Comparison of ENCODE assay signal across 26 cellular contexts in genomic region chr1:21848524-21849174, GRCh38. TPM values are rescaled to one million over a fixed set of nuclear protein-coding genes. Genes with fewer than 3 reads are reported as not detected.
DNase-seq lines count a peak whose midpoint lies in the region; ATAC-seq, FAIRE-seq and TF ChIP-seq lines count a peak whose summit lies in the region.
"Had no signal": no experiment of that assay in that cellular context is flagged by ENCODE, and none has a peak within 500 bp of the region (broad histone marks: within the 10 kb centered on the region; RNA-seq: fewer than 3 reads in every experiment).

No MANE protein-coding gene starts in this region.

- H3K18ac ChIP-seq in trophoblast cell (ENCODE audit: low read length): no peak overlapping the region

- no TSS peak for BruUV-seq in K562 (replicated peaks; lab: Mats Ljungman, UMichigan)

- no peak overlapping the region for H3K27ac ChIP-seq in K562 (ENCODE audit: extremely low read depth, low read depth, low read length)
- H3K27ac ChIP-seq in gastroesophageal sphincter: peak overlapping the region in 3 of 4 donors; percentile 0 to 17 (median 16)
- H3K27ac ChIP-seq in trophoblast cell (ENCODE audit: low read depth, low read length): no peak overlapping the region
- H3K27ac ChIP-seq in pancreas: no peak overlapping the region
- H3K27ac ChIP-seq: A549; BLaER1 treated with 17β-estradiol and CSF1 and Interleukin-3, amounts not matched to agents 10 nM and 100 nM; GM23248 had no signal

- H3K23ac ChIP-seq in trophoblast cell (ENCODE audit: low read length): no peak overlapping the region

- no peak for DNase-seq in K562 (ENCODE audit: extremely low read depth in 1 of 4, low spot score in 3 of 4)
- DNase-seq in trophoblast cell: no peak
- no peak for DNase-seq in pancreas
- no peak for DNase-seq in stimulated activated CD4-positive, alpha-beta T cell treated with anti-CD3 and anti-CD28 coated beads, Interleukin-2, amount 100 ng/mL, for 48 hours
- DNase-seq: 8988T; ACHN; AML-193; BE2C; CD4-positive, alpha-beta T cell; CD8-positive, alpha-beta memory T cell; DMS 273 treated with DMSO at 0.1 percent for 48 hours; DMS79; EL; GDM1; GM23248; H7; HCEC 1CT had no signal

- no peak overlapping the region for H4K8ac ChIP-seq in trophoblast cell (ENCODE audit: low read depth, low read length)

- H3K79me2 ChIP-seq in K562 (ENCODE audit: control insufficient read depth, insufficient read depth, low read length) (no peaks in the 10 kb centered on the region), trophoblast cell (ENCODE audit: control insufficient read depth, insufficient read depth, low read length, poor library complexity) (no peaks in the 10 kb centered on the region)

- H3K36me3 ChIP-seq in K562 (ENCODE audit: control insufficient read depth, insufficient read depth, low read length) (peaks cover 86% of the 10 kb centered on the region), gastroesophageal sphincter (peaks cover 0 to 100% of the 10 kb centered on the region in 2 donors), trophoblast cell (ENCODE audit: control insufficient read depth in 1 of 2, insufficient read depth in 2 of 2, low read length in 2 of 2) (peaks cover 81 to 84% of the 10 kb centered on the region in 2 experiments), pancreas (peaks cover 0 to 48% (median 4%) of the 10 kb centered on the region in 3 donors)
- H3K36me3 ChIP-seq: BE2C had no signal

- H2BK120ac ChIP-seq in trophoblast cell (ENCODE audit: insufficient read depth, low read length, poor library complexity): no peak overlapping the region

- H4K20me1 ChIP-seq in K562 (replicated peaks; ENCODE audit: control insufficient read depth, insufficient read depth, low read length): no peaks in the 10 kb centered on the region
- H4K20me1 ChIP-seq: BLaER1 treated with 17β-estradiol and CSF1 and Interleukin-3, amounts not matched to agents 10 nM and 100 nM had no signal

- POLR2A ChIA-PET in K562 (lab: Yijun Ruan, JAX): interaction anchor here (0.9 kb wide), 1 partner anchor 26 kb away, joined by 3 read pairs; no protein-coding TSS in a partner anchor

- H2BK5ac ChIP-seq in trophoblast cell (ENCODE audit: low read depth, low read length, poor library complexity): no peak overlapping the region

- 91% methylated on average over 17 of the region's 17 CpGs for whole genome bisulfite sequencing in K562 (ENCODE audit: insufficient coverage, low coverage, missing lambda C conversion rate)
- WGBS in gastroesophageal sphincter (ENCODE audit: low coverage in 1 of 2), 2 donors: no CpG with 5 or more reads among the region's 17 CpGs
- no CpG with 5 or more reads among the region's 17 CpGs for WGBS in trophoblast cell (ENCODE audit: extremely low coverage, insufficient coverage, insufficient read length)
- 95 to 96% methylated on average over 17 of the region's 17 CpGs for whole genome bisulfite sequencing in pancreas, 2 donors

- no peaks in the 10 kb centered on the region for H3K27me3 ChIP-seq in K562 (ENCODE audit: control insufficient read depth in 2 of 2, insufficient read depth in 2 of 2, low read length in 2 of 2)
- H3K27me3 ChIP-seq in gastroesophageal sphincter: no peaks in the 10 kb centered on the region
- H3K27me3 ChIP-seq in trophoblast cell (ENCODE audit: insufficient read depth, low read length): no peaks in the 10 kb centered on the region
- no peaks in the 10 kb centered on the region for H3K27me3 ChIP-seq in pancreas
- H3K27me3 ChIP-seq: BE2C; BLaER1 treated with 17β-estradiol and CSF1 and Interleukin-3, amounts not matched to agents 10 nM and 100 nM had no signal

- no peak for TF ChIP-seq RAD21 in K562 (CRISPR knock-in tag; conservative IDR thresholded peaks at IDR 0.05 in 1 of 2, IDR thresholded peaks at IDR 0.05 in 1 of 2)

- in situ Hi-C loops in K562 (cut with MboI): no loop called here

- H3K4me3 ChIP-seq in K562 (no peak overlapping the region), gastroesophageal sphincter (no peak overlapping the region), trophoblast cell (ENCODE audit: low read depth, low read length) (peak overlapping the region; percentile 23), pancreas (no peak overlapping the region)
- H3K4me3 ChIP-seq: A549; BLaER1 treated with 17β-estradiol and CSF1 and Interleukin-3, amounts not matched to agents 10 nM and 100 nM; GM12878; GM23248 had no signal

- H3K4me1 ChIP-seq in K562 (replicated peaks in 1 of 2; ENCODE audit: control insufficient read depth in 2 of 2, insufficient read depth in 2 of 2, low read length in 2 of 2): peaks cover 3 to 33% of the 10 kb centered on the region in 2 experiments; a peak in 3 of 5 replicates
- no peaks in the 10 kb centered on the region for H3K4me1 ChIP-seq in gastroesophageal sphincter
- H3K4me1 ChIP-seq in trophoblast cell (ENCODE audit: control insufficient read depth in 1 of 2, insufficient read depth in 2 of 2, low read length in 2 of 2): no peaks in the 10 kb centered on the region
- no peaks in the 10 kb centered on the region for H3K4me1 ChIP-seq in pancreas
- H3K4me1 ChIP-seq: A549, BE2C had no signal

- no peak for TF ChIP-seq EP300 in K562 (IDR thresholded peaks at IDR 0.05; ENCODE audit: low read length)
- no peak for TF ChIP-seq EP300 in gastroesophageal sphincter (IDR thresholded peaks at IDR 0.05)

- CTCF ChIA-PET in K562 (lab: Yijun Ruan, JAX; ENCODE audit: low intra/inter-chr PET ratio): no interaction called here

- H3K9me1 ChIP-seq in K562 (ENCODE audit: control insufficient read depth, insufficient read depth, low read length): peaks cover 11% of the 10 kb centered on the region

- no peak overlapping the region for H3K4me2 ChIP-seq in K562 (ENCODE audit: insufficient read depth, low read length)
- no peak overlapping the region for H3K4me2 ChIP-seq in trophoblast cell (ENCODE audit: low read length)
- H3K4me2 ChIP-seq: A549; BLaER1 treated with 17β-estradiol and CSF1 and Interleukin-3, amounts not matched to agents 10 nM and 100 nM had no signal

- FAIRE-seq in K562 (lab: Jason Lieb, UNC) (no peak), pancreas (lab: Jason Lieb, UNC) (no peak)
- FAIRE-seq: A549, D721Med, GM12878, GM19239, H1 had no signal

- no peaks in the 10 kb centered on the region for H3K9me3 ChIP-seq in K562 (replicated peaks; ENCODE audit: control insufficient read depth, insufficient read depth, low read depth, low read length)
- no peaks in the 10 kb centered on the region for H3K9me3 ChIP-seq in gastroesophageal sphincter
- H3K9me3 ChIP-seq in trophoblast cell (ENCODE audit: insufficient read depth, low read depth, low read length): no peaks in the 10 kb centered on the region
- H3K9me3 ChIP-seq in pancreas: no peaks in the 10 kb centered on the region
- H3K9me3 ChIP-seq: A549; BE2C; BLaER1 treated with 17β-estradiol and CSF1 and Interleukin-3, amounts not matched to agents 10 nM and 100 nM had no signal

- no peak overlapping the region for H3K14ac ChIP-seq in trophoblast cell (ENCODE audit: low read length)

- no peak overlapping the region for H3K4ac ChIP-seq in trophoblast cell (ENCODE audit: low read depth, low read length)

- H3K9ac ChIP-seq in K562 (ENCODE audit: insufficient read depth in 1 of 2, low read depth in 2 of 2, low read length in 2 of 2) (peak overlapping the region in 1 of 2 experiments; percentile 13; a peak in 1 of 4 replicates), trophoblast cell (ENCODE audit: low read length) (no peak overlapping the region)
- H3K9ac ChIP-seq: BLaER1 treated with 17β-estradiol and CSF1 and Interleukin-3, amounts not matched to agents 10 nM and 100 nM; GM23248 had no signal

- ATAC-seq in K562: no peak
- no peak for ATAC-seq in gastroesophageal sphincter
- no peak for ATAC-seq in HG03175 (IDR thresholded peaks at IDR 0.05; ENCODE audit: unreplicated experiment)
- ATAC-seq in pancreas: no peak
- ATAC-seq: A549, GM12878 had no signal

- TF ChIP-seq CTCF in K562 (IDR thresholded peaks at IDR 0.05 in 2 of 3, conservative IDR thresholded peaks at IDR 0.05 in 1 of 3; ENCODE audit: insufficient read depth in 2 of 3, low read depth in 1 of 3, low read length in 3 of 3) (no peak), gastroesophageal sphincter (IDR thresholded peaks at IDR 0.05) (no peak), pancreas (IDR thresholded peaks at IDR 0.05) (no peak)

- no peak overlapping the region for H4K12ac ChIP-seq in trophoblast cell (ENCODE audit: low read depth, low read length)

- intact Hi-C loops in K562 (cut with micrococcal nuclease) (no loop called here), pancreas (cut with DNase I) (no loop called here)

- H2AFZ ChIP-seq in K562 (ENCODE audit: low read depth, low read length): no peak overlapping the region
- no peak overlapping the region for H2AFZ ChIP-seq in trophoblast cell (ENCODE audit: insufficient read depth, low read length, poor library complexity)
- H2AFZ ChIP-seq: GM23248 had no signal

- H2AK5ac ChIP-seq in trophoblast cell (ENCODE audit: low read length): no peak overlapping the region

- H3K79me1 ChIP-seq in trophoblast cell (ENCODE audit: low read length): no peaks in the 10 kb centered on the region

- TF ChIP-seq POLR2A in K562 (conservative IDR thresholded peaks at IDR 0.05) (no peak), gastroesophageal sphincter (IDR thresholded peaks at IDR 0.05) (no peak)

- H2BK12ac ChIP-seq in trophoblast cell (ENCODE audit: low read length): no peak overlapping the region

- no peak overlapping the region for H4K91ac ChIP-seq in trophoblast cell (ENCODE audit: low read depth, low read length)

TF ChIP-seq in K562, 482 proteins besides CTCF, POLR2A, EP300 and RAD21 (continues in another document):
- peak; percentile 61 for TF ChIP-seq RBM22 (IDR thresholded peaks at IDR 0.05; ENCODE audit: low read depth, low read length, poor library complexity, severe bottlenecking)

RNA-seq across cellular contexts. Expression of gene LDLRAD2, which starts 36.6 kb away (rescaled TPM):
- not detected in 2 replicates for total RNA-seq in K562 (2011; cell fraction: chromatin; rRNA removed; ENCODE audit: low replicate concordance)
- 0.13 TPM in 1 of 2 replicates, not detected in the other for total RNA-seq in K562 (2011; cell fraction: nucleolus; rRNA removed)
- not detected in 2 replicates for total RNA-seq in K562 (2011; cell fraction: nucleoplasm; rRNA removed)
- not detected in 2 replicates for total RNA-seq in K562 (2014; rRNA removed)
- total RNA-seq in K562 (2014; rRNA removed; fragmentation: Illumina TruSeq; extraction: Trizol): not detected in 2 replicates
- total RNA-seq in K562 (2015; rRNA removed; fragmentation: Illumina TruSeq; extraction: Trizol): not detected in 2 replicates
- total RNA-seq in K562 (2021): not detected in 2 replicates
- polyA plus RNA-seq in K562 (2011; rRNA removed): not detected in 2 replicates
- polyA plus RNA-seq in K562 (2011; cell fraction: cytosol; rRNA removed): not detected in 2 replicates
- polyA plus RNA-seq in K562 (2011; cell fraction: nucleus; rRNA removed): 0.10 TPM in 1 of 2 replicates, not detected in the other
- polyA plus RNA-seq in K562 (2012): 5.8 and 7.0 TPM in 2 replicates
- not detected in 2 replicates for polyA plus RNA-seq in K562 (2014; fragmentation: Illumina TruSeq; extraction: Trizol)
- polyA plus RNA-seq in K562 (2014; fragmentation: Nextera tagmentation; extraction: Ambion mirVana): under 1 TPM; 0.45 to 0.48 TPM
- not detected in 2 replicates for polyA plus RNA-seq in K562 (2014; rRNA removed)
- not detected in 2 replicates for polyA minus RNA-seq in K562 (2011; rRNA and poly(A)+ RNA removed)
- not detected in 2 replicates for polyA minus RNA-seq in K562 (2011; cell fraction: cytosol; rRNA and poly(A)+ RNA removed)
- polyA minus RNA-seq in K562 (2011; cell fraction: nucleus; rRNA and poly(A)+ RNA removed): not detected in 2 replicates
- total RNA-seq in gastroesophageal sphincter: under 1 TPM in 1 of 4 donors, not detected in 3; 0.08 TPM
- 0.08 and 0.10 TPM in 2 replicates for polyA plus RNA-seq in trophoblast cell (2013)
- total RNA-seq in pancreas: under 1 TPM in 5 of 6 donors, not detected in 1; 0.05 to 0.22 (median 0.09) TPM
- 1 to 10 TPM; 1.3 to 3.0 TPM for polyA plus RNA-seq in pancreas
- total RNA-seq: CD4-positive, alpha-beta T cell; CD8-positive, alpha-beta memory T cell; GM23248 had no signal
- polyA plus RNA-seq: CD14-positive monocyte; CD8-positive, alpha-beta memory T cell had no signal

Comparison
In these comparisons a context has a peak if more than half of its experiments do, and no peak if none do; other contexts are left out.
1. H3K27ac ChIP-seq: peak in gastroesophageal sphincter (3 of 4); none in K562 (single experiment), trophoblast cell (single experiment) and pancreas (0 of 4).